In the genomic region with DNA sequence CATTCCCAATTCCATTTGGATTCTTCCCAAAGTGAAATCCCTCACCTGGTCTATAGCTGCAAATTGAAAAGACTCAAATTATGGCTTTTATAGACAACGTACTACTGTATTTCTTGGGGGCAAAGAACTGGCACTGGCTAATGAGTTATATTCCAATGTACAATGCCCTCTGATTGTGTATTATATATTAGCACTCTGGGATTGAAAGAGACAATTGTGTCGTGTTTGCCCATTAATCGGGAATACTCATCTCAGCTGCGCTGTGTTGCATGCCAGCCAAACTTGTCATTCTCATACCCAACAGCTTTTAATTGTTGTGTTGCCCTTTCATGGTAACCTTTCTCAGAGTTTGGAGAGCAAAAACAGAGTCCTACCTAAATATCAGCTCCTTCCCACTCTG, we compare ENCODE assay signal across 16 cellular contexts. TPM values are rescaled to one million over a fixed set of nuclear protein-coding genes. Genes with fewer than 3 reads are reported as not detected.
"Had no signal": no experiment of that assay in that cellular context is flagged by ENCODE, and none has a peak within 500 bp of the region (broad histone marks: within the 10 kb centered on the region; RNA-seq: fewer than 3 reads in every experiment).

No MANE protein-coding gene starts in this region.

- H3K36me3 ChIP-seq: cardiac muscle cell, sigmoid colon, tibial nerve, vagina had no signal

- H3K9me3 ChIP-seq: mucosa of descending colon, sigmoid colon, tibial nerve, vagina had no signal

- DNase-seq: activated CD4-positive, alpha-beta memory T cell treated with anti-CD3 and anti-CD28 coated beads, Interleukin-2, amount 10 ng/mL, durations not matched to agents 7 days and 5 days; activated CD4-positive, alpha-beta T cell treated with anti-CD3 and anti-CD28 coated beads for 36 hours; activated naive CD4-positive, alpha-beta T cell treated with anti-CD3 and anti-CD28 coated beads, Interleukin-2, amount 10 ng/mL, durations not matched to agents 7 days and 5 days; activated T-cell treated with anti-CD3 and anti-CD28 coated beads, Interleukin-2, amount 50 U/mL, for 24 hours; left colon; mucosa of descending colon; naive thymus-derived CD8-positive, alpha-beta T cell; sigmoid colon; stimulated activated CD4-positive, alpha-beta T cell treated with anti-CD3 and anti-CD28 coated beads, Interleukin-12 subunit alpha, Interleukin-12 subunit beta, amount 100 ng/mL, for 4 hours; stimulated activated CD4-positive, alpha-beta T cell treated with anti-CD3 and anti-CD28 coated beads, Interleukin-2, amount 100 ng/mL, for 24 hours; T-helper 2 cell had no signal

- H3K27ac ChIP-seq: cardiac muscle cell, vagina had no signal

- H3K4me3 ChIP-seq: cardiac muscle cell, lung, mucosa of descending colon, sigmoid colon, tibial nerve, vagina had no signal

- ATAC-seq: activated CD4-positive, alpha-beta T cell treated with anti-CD3 and anti-CD28 coated beads for 36 hours; left colon; mucosa of descending colon; naive thymus-derived CD8-positive, alpha-beta T cell; stimulated activated effector memory CD8-positive, alpha-beta T cell treated with anti-CD3 and anti-CD28 coated beads, Interleukin-12 subunit alpha, Interleukin-12 subunit beta, amount 100 ng/mL, for 72 hours had no signal

- H3K27me3 ChIP-seq: cardiac muscle cell, sigmoid colon, tibial nerve, vagina had no signal

- H3K4me1 ChIP-seq: vagina had no signal

RNA-seq across cellular contexts. Expression of gene ADAMTS8, which starts 58.7 kb away (rescaled TPM):
- total RNA-seq: activated CD4-positive, alpha-beta memory T cell treated with anti-CD3 and anti-CD28 coated beads, Interleukin-2, amount 10 ng/mL, durations not matched to agents 7 days and 5 days; activated CD4-positive, alpha-beta T cell treated with anti-CD3 and anti-CD28 coated beads for 36 hours; naive thymus-derived CD8-positive, alpha-beta T cell had no signal
- polyA plus RNA-seq: naive thymus-derived CD8-positive, alpha-beta T cell had no signal
